Comparison of ENCODE assay signal across 1 cellular context in the genomic region with DNA sequence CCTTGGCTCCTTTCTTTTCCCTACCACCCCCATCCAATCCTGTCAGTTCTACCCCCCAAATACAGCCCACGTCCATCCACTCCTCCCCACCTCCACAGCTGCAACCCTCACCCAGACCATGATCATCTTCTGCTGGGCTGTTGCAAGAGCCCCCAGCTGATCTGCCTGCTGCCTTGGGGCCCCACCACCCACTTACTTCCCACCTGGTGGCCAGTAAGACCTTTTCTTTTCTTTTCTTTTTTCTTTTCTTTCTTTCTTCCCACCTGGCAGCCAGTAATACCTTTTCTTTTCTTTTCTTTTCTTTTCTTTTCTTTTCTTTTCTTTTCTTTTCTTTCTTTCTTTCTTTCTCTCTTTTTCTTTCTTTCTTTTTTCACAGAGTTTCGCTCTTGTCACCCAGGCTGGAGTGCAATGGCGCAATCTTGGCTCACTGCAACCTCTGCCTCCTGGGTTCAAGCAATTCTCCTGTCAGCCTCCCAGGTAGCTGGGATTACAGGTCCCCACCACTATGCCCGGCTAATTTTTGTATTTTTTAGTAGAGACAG. TPM values are rescaled to one million over a fixed set of nuclear protein-coding genes. Genes with fewer than 3 reads are reported as not detected.
"Had no signal": no experiment of that assay in that cellular context is flagged by ENCODE, and none has a peak within 500 bp of the region (broad histone marks: within the 10 kb centered on the region; RNA-seq: fewer than 3 reads in every experiment).

No MANE protein-coding gene starts in this region.

RNA-seq across cellular contexts. Expression of a gene that starts 3.3 kb away (rescaled TPM):
- polyA plus RNA-seq: immature natural killer cell had no signal
